ENCODE assay signal across 37 cellular contexts in genomic region chr11:66187453-66187852, GRCh38.
"Had no signal": no experiment of that assay in that cellular context is flagged by ENCODE, and none has a peak within 500 bp of the region (broad histone marks: within the 10 kb centered on the region; RNA-seq: fewer than 3 reads in every experiment).

No MANE protein-coding gene starts in this region.

- H3K27me3 ChIP-seq: adrenal gland, body of pancreas, brain microvascular endothelial cell, breast epithelium had no signal

- FAIRE-seq: astrocyte, TTC549 had no signal

- H3K9me3 ChIP-seq: adrenal gland, body of pancreas, breast epithelium had no signal

- DNase-seq: activated B cell treated with CpG ODN at 0.5 μM for 24 hours; activated CD4-positive, alpha-beta memory T cell treated with anti-CD3 and anti-CD28 coated beads for 36 hours; activated CD4-positive, alpha-beta T cell treated with anti-CD3 and anti-CD28 coated beads for 4 hours; activated CD4-positive, alpha-beta T cell treated with anti-CD3 and anti-CD28 coated beads, Interleukin-2, amount 10 ng/mL, durations not matched to agents 24 days and 14 days; activated CD4-positive, alpha-beta T cell treated with anti-CD3 and anti-CD28 coated beads, Interleukin-2, amount 50 U/mL, for 1 hour; activated CD4-positive, alpha-beta T cell treated with anti-CD3 and anti-CD28 coated beads, Interleukin-2, amount 50 U/mL, for 4 hours; activated CD4-positive, CD25-positive, alpha-beta regulatory T cell treated with anti-CD3 and anti-CD28 coated beads, Interleukin-2, amount 50 U/mL, for 72 hours; activated CD8-positive, alpha-beta memory T cell treated with anti-CD3 and anti-CD28 coated beads, Interleukin-2, amount 50 U/mL, for 4 hours; activated CD8-positive, alpha-beta T cell treated with anti-CD3 and anti-CD28 coated beads for 36 hours; activated effector memory CD4-positive, alpha-beta T cell treated with anti-CD3 and anti-CD28 coated beads, Interleukin-2, amount 50 U/mL, for 16 hours; activated gamma-delta T cell treated with Interleukin-2 at 50 U/mL for 16 hours; activated naive CD4-positive, alpha-beta T cell; activated naive CD4-positive, alpha-beta T cell treated with anti-CD3 and anti-CD28 coated beads for 36 hours; activated naive CD4-positive, alpha-beta T cell treated with anti-CD3 and anti-CD28 coated beads, Interleukin-2, amount 50 U/mL, for 16 hours; activated naive CD8-positive, alpha-beta T cell treated with anti-CD3 and anti-CD28 coated beads, Interleukin-2, amount 10 ng/mL, durations not matched to agents 7 days and 5 days; activated T-cell treated with anti-CD3 and anti-CD28 coated beads for 4 hours; activated T-cell treated with anti-CD3 and anti-CD28 coated beads, Interleukin-2, amount 50 U/mL, for 1 hour; activated T-cell treated with anti-CD3 and anti-CD28 coated beads, Interleukin-2, amount 50 U/mL, for 4 hours; activated T-cell treated with anti-CD3 and anti-CD28 coated beads, Interleukin-2, amount 50 U/mL, for 72 hours; adrenal gland; amniotic stem cell; aorta; body of pancreas; brain microvascular endothelial cell; central memory CD4-positive, alpha-beta T cell; T-helper 1 cell; T-helper 2 cell; T-helper 9 cell; WERI-Rb-1 had no signal

- H3K27me3 Mint-ChIP-seq: activated B cell treated with CpG ODN at 0.5 μM for 24 hours; activated CD4-positive, alpha-beta memory T cell treated with anti-CD3 and anti-CD28 coated beads for 36 hours; activated CD4-positive, alpha-beta T cell treated with anti-CD3 and anti-CD28 coated beads, Interleukin-2, amount 10 ng/mL, durations not matched to agents 24 days and 14 days; activated CD8-positive, alpha-beta T cell treated with anti-CD3 and anti-CD28 coated beads for 36 hours; activated naive CD8-positive, alpha-beta T cell treated with anti-CD3 and anti-CD28 coated beads, Interleukin-2, amount 10 ng/mL, durations not matched to agents 7 days and 5 days; activated T-helper 17 cell treated with anti-CD3 and anti-CD28 coated beads, Interleukin-2, amount 50 U/mL, for 72 hours had no signal

- H3K27ac Mint-ChIP-seq: activated B cell treated with CpG ODN at 0.5 μM for 24 hours; activated CD4-positive, alpha-beta memory T cell treated with anti-CD3 and anti-CD28 coated beads for 36 hours; activated CD4-positive, alpha-beta T cell treated with anti-CD3 and anti-CD28 coated beads, Interleukin-2, amount 10 ng/mL, durations not matched to agents 24 days and 14 days; activated naive CD4-positive, alpha-beta T cell treated with anti-CD3 and anti-CD28 coated beads for 36 hours; activated naive CD4-positive, alpha-beta T cell treated with anti-CD3 and anti-CD28 coated beads, Interleukin-2, amount 50 U/mL, for 72 hours; activated naive CD8-positive, alpha-beta T cell treated with anti-CD3 and anti-CD28 coated beads, Interleukin-2, amount 10 ng/mL, durations not matched to agents 7 days and 5 days; activated T-helper 1 cell treated with anti-CD3 and anti-CD28 coated beads, Interleukin-12 subunit alpha, Interleukin-12 subunit beta, Interleukin-2, Interleukin-4 antibody, amounts not matched to agents 30 ng/mL and 10 ng/mL and 1 ng/mL, durations not matched to agents 14 hours and 24 hours and 36 hours; activated T-helper 17 cell treated with anti-CD3 and anti-CD28 coated beads, Interleukin-2, amount 50 U/mL, for 72 hours; T-helper 2 cell treated with Interferon-gamma antibody and Interleukin-4, amounts not matched to agents 5 μg/mL and 100 μg/mL, for 36 hours had no signal

- H3K4me3 ChIP-seq: adrenal gland, body of pancreas, breast epithelium had no signal

- H3K27ac ChIP-seq: adrenal gland, body of pancreas, brain microvascular endothelial cell, breast epithelium, WERI-Rb-1 had no signal

- H3K36me3 ChIP-seq: adrenal gland, brain microvascular endothelial cell, breast epithelium, WERI-Rb-1 had no signal

- ATAC-seq: activated CD8-positive, alpha-beta T cell treated with anti-CD3 and anti-CD28 coated beads for 36 hours; activated naive CD4-positive, alpha-beta T cell treated with anti-CD3 and anti-CD28 coated beads, Interleukin-2, amount 50 U/mL, for 72 hours; activated T-cell treated with anti-CD3 and anti-CD28 coated beads, Interleukin-2, amount 50 U/mL, for 4 hours; activated T-cell treated with anti-CD3 and anti-CD28 coated beads, Interleukin-2, amount 50 U/mL, for 72 hours; activated T-helper 17 cell treated with anti-CD3 and anti-CD28 coated beads, Interleukin-2, amount 50 U/mL, for 72 hours; body of pancreas had no signal

- H3K9me3 Mint-ChIP-seq: activated CD4-positive, alpha-beta memory T cell treated with anti-CD3 and anti-CD28 coated beads for 36 hours; activated CD4-positive, alpha-beta T cell treated with anti-CD3 and anti-CD28 coated beads, Interleukin-2, amount 10 ng/mL, durations not matched to agents 24 days and 14 days; activated CD8-positive, alpha-beta T cell treated with anti-CD3 and anti-CD28 coated beads for 36 hours; activated naive CD4-positive, alpha-beta T cell treated with anti-CD3 and anti-CD28 coated beads for 36 hours; activated naive CD8-positive, alpha-beta T cell treated with anti-CD3 and anti-CD28 coated beads, Interleukin-2, amount 10 ng/mL, durations not matched to agents 7 days and 5 days; activated T-cell treated with anti-CD3 and anti-CD28 coated beads, Interleukin-2, amount 50 U/mL, for 4 hours; activated T-helper 1 cell treated with anti-CD3 and anti-CD28 coated beads, Interleukin-12 subunit alpha, Interleukin-12 subunit beta, Interleukin-2, Interleukin-4 antibody, amounts not matched to agents 30 ng/mL and 10 ng/mL and 1 ng/mL, durations not matched to agents 14 hours and 24 hours and 36 hours; activated T-helper 17 cell treated with anti-CD3 and anti-CD28 coated beads, Interleukin-2, amount 50 U/mL, for 72 hours; T-helper 1 cell treated with Interleukin-12 subunit alpha and Interleukin-12 subunit beta and Interleukin-4 antibody, amounts not matched to agents 30 μg/mL and 1 μg/mL, for 36 hours; T-helper 2 cell treated with Interferon-gamma antibody and Interleukin-4, amounts not matched to agents 5 μg/mL and 100 μg/mL, for 36 hours had no signal

- H3K4me3 Mint-ChIP-seq: activated B cell treated with CpG ODN at 0.5 μM for 24 hours; activated CD4-positive, alpha-beta memory T cell treated with anti-CD3 and anti-CD28 coated beads for 36 hours; activated CD4-positive, alpha-beta T cell treated with anti-CD3 and anti-CD28 coated beads, Interleukin-2, amount 10 ng/mL, durations not matched to agents 24 days and 14 days; activated CD8-positive, alpha-beta T cell treated with anti-CD3 and anti-CD28 coated beads for 36 hours; activated naive CD4-positive, alpha-beta T cell treated with anti-CD3 and anti-CD28 coated beads for 36 hours; activated naive CD8-positive, alpha-beta T cell treated with anti-CD3 and anti-CD28 coated beads, Interleukin-2, amount 10 ng/mL, durations not matched to agents 7 days and 5 days; activated T-cell treated with anti-CD3 and anti-CD28 coated beads, Interleukin-2, amount 50 U/mL, for 4 hours; activated T-cell treated with anti-CD3 and anti-CD28 coated beads, Interleukin-2, amount 50 U/mL, for 72 hours; activated T-helper 1 cell treated with anti-CD3 and anti-CD28 coated beads, Interleukin-12 subunit alpha, Interleukin-12 subunit beta, Interleukin-2, Interleukin-4 antibody, amounts not matched to agents 30 ng/mL and 10 ng/mL and 1 ng/mL, durations not matched to agents 14 hours and 24 hours and 36 hours; activated T-helper 17 cell treated with anti-CD3 and anti-CD28 coated beads, Interleukin-2, amount 50 U/mL, for 72 hours; T-helper 1 cell treated with Interleukin-12 subunit alpha and Interleukin-12 subunit beta and Interleukin-4 antibody, amounts not matched to agents 30 μg/mL and 1 μg/mL, for 36 hours; T-helper 2 cell treated with Interferon-gamma antibody and Interleukin-4, amounts not matched to agents 5 μg/mL and 100 μg/mL, for 36 hours had no signal

- H3K4me1 ChIP-seq: adrenal gland, body of pancreas, breast epithelium had no signal
